Comparison of ENCODE assay signal across 20 cellular contexts in genomic region chr7:16785316-16785715, GRCh38. TPM values are rescaled to one million over a fixed set of nuclear protein-coding genes. Genes with fewer than 3 reads are reported as not detected.
"Had no signal": no experiment of that assay in that cellular context is flagged by ENCODE, and none has a peak within 500 bp of the region (broad histone marks: within the 10 kb centered on the region; RNA-seq: fewer than 3 reads in every experiment).

No MANE protein-coding gene starts in this region.

- H3K4me3 ChIP-seq: esophagus squamous epithelium, left lung had no signal

- H3K36me3 ChIP-seq: esophagus squamous epithelium, left lung, neutrophil had no signal

- H3K27me3 ChIP-seq: esophagus squamous epithelium, left lung, neutrophil had no signal

- H3K36me3 Mint-ChIP-seq: naive thymus-derived CD8-positive, alpha-beta T cell had no signal

- H3K27me3 Mint-ChIP-seq: activated naive CD8-positive, alpha-beta T cell treated with anti-CD3 and anti-CD28 coated beads, Interleukin-2, amount 50 U/mL, for 24 hours; naive thymus-derived CD8-positive, alpha-beta T cell; stimulated activated memory B cell treated with anti-CD40 and anti-IgM and Interleukin-4, amounts not matched to agents 10 μg/mL and 1 μg/mL and 100 μg/mL, for 72 hours had no signal

- H3K9me3 ChIP-seq: esophagus squamous epithelium, left lung, neutrophil had no signal

- H3K4me3 Mint-ChIP-seq: activated naive CD4-positive, alpha-beta T cell treated with anti-CD3 and anti-CD28 coated beads for 36 hours; activated naive CD8-positive, alpha-beta T cell treated with anti-CD3 and anti-CD28 coated beads, Interleukin-2, amount 50 U/mL, for 24 hours; naive thymus-derived CD8-positive, alpha-beta T cell; stimulated activated memory B cell treated with anti-CD40 and anti-IgM and Interleukin-4, amounts not matched to agents 10 μg/mL and 1 μg/mL and 100 μg/mL, for 72 hours had no signal

- FAIRE-seq: endothelial cell of umbilical vein, kidney had no signal

- DNase-seq: activated CD4-positive, alpha-beta T cell treated with anti-CD3 and anti-CD28 coated beads, Interleukin-2, amount 50 U/mL, for 4 hours; activated CD4-positive, CD25-positive, alpha-beta regulatory T cell treated with anti-CD3 and anti-CD28 coated beads, Interleukin-2, amount 50 U/mL, for 72 hours; activated naive CD4-positive, alpha-beta T cell treated with anti-CD3 and anti-CD28 coated beads for 36 hours; activated naive CD8-positive, alpha-beta T cell treated with anti-CD3 and anti-CD28 coated beads, Interleukin-2, amount 50 U/mL, for 24 hours; aorta; effector CD8-positive, alpha-beta T cell; esophagus squamous epithelium; hippocampal formation; kidney; left lung; mammary epithelial cell; naive thymus-derived CD8-positive, alpha-beta T cell; stimulated activated CD4-positive, alpha-beta T cell treated with anti-CD3 and anti-CD28 coated beads, Interleukin-2, amount 100 ng/mL, for 48 hours had no signal

- H3K9me3 Mint-ChIP-seq: activated naive CD4-positive, alpha-beta T cell treated with anti-CD3 and anti-CD28 coated beads for 36 hours; activated naive CD8-positive, alpha-beta T cell treated with anti-CD3 and anti-CD28 coated beads, Interleukin-2, amount 50 U/mL, for 24 hours; activated T-helper 2 cell treated with anti-CD3 and anti-CD28 coated beads, Interferon-gamma antibody, Interleukin-2, Interleukin-4, amounts not matched to agents 10 μg/mL and 5 μg/mL and 100 μg/mL, durations not matched to agents 14 hours and 24 hours and 36 hours; naive thymus-derived CD8-positive, alpha-beta T cell; stimulated activated memory B cell treated with anti-CD40 and anti-IgM and Interleukin-4, amounts not matched to agents 10 μg/mL and 1 μg/mL and 100 μg/mL, for 72 hours had no signal

- H3K4me1 Mint-ChIP-seq: activated naive CD8-positive, alpha-beta T cell treated with anti-CD3 and anti-CD28 coated beads, Interleukin-2, amount 50 U/mL, for 24 hours; naive thymus-derived CD8-positive, alpha-beta T cell; stimulated activated memory B cell treated with anti-CD40 and anti-IgM and Interleukin-4, amounts not matched to agents 10 μg/mL and 1 μg/mL and 100 μg/mL, for 72 hours had no signal

- H3K27ac Mint-ChIP-seq: activated naive CD4-positive, alpha-beta T cell treated with anti-CD3 and anti-CD28 coated beads for 36 hours; activated naive CD8-positive, alpha-beta T cell treated with anti-CD3 and anti-CD28 coated beads, Interleukin-2, amount 50 U/mL, for 24 hours; activated T-helper 2 cell treated with anti-CD3 and anti-CD28 coated beads, Interferon-gamma antibody, Interleukin-2, Interleukin-4, amounts not matched to agents 10 μg/mL and 5 μg/mL and 100 μg/mL, durations not matched to agents 14 hours and 24 hours and 36 hours; naive thymus-derived CD8-positive, alpha-beta T cell; stimulated activated memory B cell treated with anti-CD40 and anti-IgM and Interleukin-4, amounts not matched to agents 10 μg/mL and 1 μg/mL and 100 μg/mL, for 72 hours had no signal

- ATAC-seq: activated naive CD8-positive, alpha-beta T cell treated with anti-CD3 and anti-CD28 coated beads, Interleukin-2, amount 50 U/mL, for 24 hours; left lung; naive thymus-derived CD8-positive, alpha-beta T cell; stimulated activated memory B cell treated with anti-CD40 and anti-IgM and Interleukin-4, amounts not matched to agents 10 μg/mL and 1 μg/mL and 100 μg/mL, for 72 hours had no signal

- H3K4me1 ChIP-seq: esophagus squamous epithelium, left lung, parathyroid adenoma had no signal

RNA-seq across cellular contexts. Expression of gene AGR2, which starts 19.5 kb away (rescaled TPM):
- total RNA-seq: activated naive CD4-positive, alpha-beta T cell treated with anti-CD3 and anti-CD28 coated beads for 36 hours; activated T-helper 2 cell treated with anti-CD3 and anti-CD28 coated beads, Interferon-gamma antibody, Interleukin-2, Interleukin-4, amounts not matched to agents 10 μg/mL and 5 μg/mL and 100 μg/mL, durations not matched to agents 14 hours and 24 hours and 36 hours; aorta; endothelial cell of umbilical vein; fibroblast of villous mesenchyme; glomerular endothelial cell; naive thymus-derived CD8-positive, alpha-beta T cell had no signal
